ENCODE assay signal across 1 cellular context in genomic region chr10:49611815-49612512, GRCh38.
TF ChIP-seq lines count a peak whose summit lies in the region.

No MANE protein-coding gene starts in this region.

TF ChIP-seq in WTC11, 78 proteins besides CTCF, POLR2A, EP300 and RAD21 (continued from another document):
- no peak for TF ChIP-seq ZNF425 (CRISPR knock-in tag; conservative IDR thresholded peaks at IDR 0.05)
